25 cellular contexts compared by ENCODE assay signal in the genomic region with DNA sequence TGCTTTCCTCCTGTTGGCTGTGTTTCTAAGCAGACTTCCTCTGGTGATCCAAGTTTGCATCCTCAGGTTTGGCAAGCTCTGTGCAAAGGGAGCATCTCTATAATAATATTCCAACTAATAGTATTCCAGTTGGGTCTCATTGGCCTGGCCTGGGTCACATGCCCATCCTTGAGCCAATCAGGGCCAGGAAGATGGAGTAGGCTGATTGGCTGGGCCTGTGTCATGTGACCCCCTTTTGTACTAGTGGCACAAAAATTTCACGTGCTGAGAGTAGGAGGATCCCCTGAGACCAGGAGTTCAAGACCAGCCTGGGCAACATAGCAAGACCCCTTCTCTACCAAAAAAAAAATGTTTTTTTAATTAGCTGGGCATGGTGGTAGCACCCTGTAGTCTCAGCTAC.
"Had no signal": no experiment of that assay in that cellular context is flagged by ENCODE, and none has a peak within 500 bp of the region (broad histone marks: within the 10 kb centered on the region; RNA-seq: fewer than 3 reads in every experiment).

No MANE protein-coding gene starts in this region.

- H3K4me3 ChIP-seq: dorsolateral prefrontal cortex, gastrocnemius medialis, heart left ventricle, hepatocyte, lung, ovary, sigmoid colon, thoracic aorta, tibial nerve, upper lobe of left lung had no signal

- H3K27ac ChIP-seq: dorsolateral prefrontal cortex, epithelial cell of prostate, gastrocnemius medialis, heart left ventricle, hepatocyte, ovary, sigmoid colon, thoracic aorta, tibial nerve, upper lobe of left lung had no signal

- H3K27me3 Mint-ChIP-seq: progenitor cell of endocrine pancreas had no signal

- H3K4me1 Mint-ChIP-seq: natural killer cell; stimulated activated effector memory CD8-positive, alpha-beta T cell treated with anti-CD3 and anti-CD28 coated beads, Interleukin-12 subunit alpha, Interleukin-12 subunit beta, amount 100 ng/mL, for 72 hours had no signal

- H3K79me2 ChIP-seq: hepatocyte had no signal

- H3K9me3 ChIP-seq: gastrocnemius medialis, heart left ventricle, ovary, sigmoid colon, thoracic aorta, tibial nerve, upper lobe of left lung had no signal

- H3K36me3 Mint-ChIP-seq: memory B cell; natural killer cell; stimulated activated effector memory CD8-positive, alpha-beta T cell treated with anti-CD3 and anti-CD28 coated beads, Interleukin-12 subunit alpha, Interleukin-12 subunit beta, amount 100 ng/mL, for 72 hours had no signal

- H3K4me2 ChIP-seq: hepatocyte had no signal

- H3K36me3 ChIP-seq: gastrocnemius medialis, heart left ventricle, ovary, sigmoid colon, thoracic aorta, tibial nerve, upper lobe of left lung had no signal

- ATAC-seq: esophagus mucosa; gastrocnemius medialis; heart left ventricle; left lobe of liver; natural killer cell; stimulated activated effector memory CD8-positive, alpha-beta T cell treated with anti-CD3 and anti-CD28 coated beads, Interleukin-12 subunit alpha, Interleukin-12 subunit beta, amount 100 ng/mL, for 72 hours; stimulated activated naive CD8-positive, alpha-beta T cell treated with anti-CD3 and anti-CD28 coated beads, Interleukin-15, Interleukin-2, amounts not matched to agents 100 U/mL and 50 U/mL, for 24 hours had no signal

- H3K27me3 ChIP-seq: dorsolateral prefrontal cortex, gastrocnemius medialis, hepatocyte, ovary, sigmoid colon, tibial nerve, upper lobe of left lung had no signal

- H2AFZ ChIP-seq: hepatocyte had no signal

- H3K27ac Mint-ChIP-seq: memory B cell; natural killer cell; progenitor cell of endocrine pancreas; stimulated activated effector memory CD8-positive, alpha-beta T cell treated with anti-CD3 and anti-CD28 coated beads, Interleukin-12 subunit alpha, Interleukin-12 subunit beta, amount 100 ng/mL, for 72 hours had no signal

- H3K4me1 ChIP-seq: gastrocnemius medialis, heart left ventricle, sigmoid colon, tibial nerve, upper lobe of left lung had no signal

- DNase-seq: dorsolateral prefrontal cortex; effector CD4-positive, alpha-beta T cell; foreskin fibroblast; gastrocnemius medialis; heart left ventricle; kidney; natural killer cell; occipital lobe; ovary; sigmoid colon; stimulated activated CD4-positive, alpha-beta T cell treated with anti-CD3 and anti-CD28 coated beads, Interleukin-2, amount 100 ng/mL, for 24 hours; stimulated activated CD4-positive, alpha-beta T cell treated with anti-CD3 and anti-CD28 coated beads, Interleukin-4, amount 100 ng/mL, for 24 hours; stimulated activated naive CD8-positive, alpha-beta T cell treated with anti-CD3 and anti-CD28 coated beads, Interleukin-15, Interleukin-2, amounts not matched to agents 100 U/mL and 50 U/mL, for 24 hours; substantia nigra; upper lobe of left lung had no signal

- H3K4me3 Mint-ChIP-seq: memory B cell; natural killer cell; stimulated activated effector memory CD8-positive, alpha-beta T cell treated with anti-CD3 and anti-CD28 coated beads, Interleukin-12 subunit alpha, Interleukin-12 subunit beta, amount 100 ng/mL, for 72 hours had no signal
